ENCODE assay signal across 1 cellular context in genomic region chr4:122100508-122100907, GRCh38.
TF ChIP-seq lines count a peak whose summit lies in the region.

No MANE protein-coding gene starts in this region.

TF ChIP-seq in IMR-90, 13 proteins besides CTCF, POLR2A, EP300 and RAD21 (continued from another document):
- no peak for TF ChIP-seq USF2 (IDR thresholded peaks at IDR 0.05; ENCODE audit: low read depth, low read length)
- no peak for TF ChIP-seq RFX5 (IDR thresholded peaks at IDR 0.05; ENCODE audit: low read depth, low read length)
- TF ChIP-seq CEBPB (IDR thresholded peaks at IDR 0.05; ENCODE audit: low read depth, low read length) = no peak
- no peak for TF ChIP-seq FOS (IDR thresholded peaks at IDR 0.05; ENCODE audit: low read depth, low read length)
- no peak for TF ChIP-seq MXI1 (IDR thresholded peaks at IDR 0.05; ENCODE audit: borderline replicate concordance, low read depth, low read length)
- TF ChIP-seq ELK1 (IDR thresholded peaks at IDR 0.05; ENCODE audit: borderline replicate concordance, low read depth, low read length) = no peak
- TF ChIP-seq RCOR1 (IDR thresholded peaks at IDR 0.05; ENCODE audit: insufficient replicate concordance, low read length) = no peak
